9 cellular contexts compared by ENCODE assay signal in the genomic region with DNA sequence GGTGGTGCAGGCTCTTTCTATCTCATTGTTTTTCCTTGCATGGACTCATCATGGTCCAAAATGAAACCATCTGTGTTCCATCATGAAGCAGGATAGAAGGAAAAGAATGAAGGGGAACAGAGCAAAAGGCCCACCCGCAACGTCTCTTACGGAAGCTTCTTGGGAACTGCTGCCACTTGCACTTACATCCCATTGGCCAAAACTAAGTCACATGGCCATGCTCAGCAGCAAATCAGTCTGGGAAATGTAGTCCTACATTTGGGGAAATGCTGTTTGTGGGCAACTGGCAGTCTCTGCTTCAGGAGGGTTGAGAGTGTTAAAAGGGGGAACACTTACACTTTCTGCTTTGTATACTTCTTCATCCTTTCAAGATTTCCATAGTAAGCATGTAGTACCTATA.
A peak's percentile ranks its signal among the peaks of the same experiment; 100 is the strongest.
DNase-seq lines count a peak whose midpoint lies in the region; ATAC-seq and TF ChIP-seq lines count a peak whose summit lies in the region.
"Had no signal": no experiment of that assay in that cellular context is flagged by ENCODE, and none has a peak within 500 bp of the region (broad histone marks: within the 10 kb centered on the region; RNA-seq: fewer than 3 reads in every experiment).

No MANE protein-coding gene starts in this region.

- no peak for TF ChIP-seq RAD21 in Ishikawa (IDR thresholded peaks at IDR 0.05; ENCODE audit: low read depth)

- H3K4me3 ChIP-seq in cardiac fibroblast (replicated peaks in 1 of 2; ENCODE audit: low read depth in 2 of 2, low read length in 2 of 2), result no peak overlapping the region

- DNase-seq in stimulated activated naive CD8-positive, alpha-beta T cell treated with anti-CD3 and anti-CD28 coated beads, Interleukin-15, Interleukin-2, amounts not matched to agents 100 U/mL and 50 U/mL, for 24 hours, result no peak
- DNase-seq in stimulated activated naive CD8-positive, alpha-beta T cell treated with anti-CD3 and anti-CD28 coated beads, Interleukin-15, amount 100 ng/mL, for 72 hours, result no peak
- DNase-seq in cardiac fibroblast (ENCODE audit: low read depth in 2 of 2) (peak; percentile 24 to 44), occipital lobe (lab: John Stamatoyannopoulos, UW) (no peak), DMS114 treated with DMSO at 0.1 percent for 48 hours (lab: John Stamatoyannopoulos, UW; ENCODE audit: unreplicated experiment) (no peak), kidney glomerular epithelial cell (lab: John Stamatoyannopoulos, UW) (no peak)
- DNase-seq: DMS79 had no signal

- peak overlapping the region in 1 of 2 donors; percentile 18 for H3K4me3 Mint-ChIP-seq in stimulated activated naive CD8-positive, alpha-beta T cell treated with anti-CD3 and anti-CD28 coated beads, Interleukin-15, amount 100 ng/mL, for 72 hours

- peak; percentile 32 for ATAC-seq in stimulated activated naive CD8-positive, alpha-beta T cell treated with anti-CD3 and anti-CD28 coated beads, Interleukin-15, Interleukin-2, amounts not matched to agents 100 U/mL and 50 U/mL, for 24 hours
- ATAC-seq in stimulated activated naive CD8-positive, alpha-beta T cell treated with anti-CD3 and anti-CD28 coated beads, Interleukin-15, amount 100 ng/mL, for 72 hours, result no peak
- no peak for ATAC-seq in HG02678 (IDR thresholded peaks at IDR 0.05; ENCODE audit: unreplicated experiment)

- no peaks in the 10 kb centered on the region for H3K9me3 Mint-ChIP-seq in stimulated activated naive CD8-positive, alpha-beta T cell treated with anti-CD3 and anti-CD28 coated beads, Interleukin-15, amount 100 ng/mL, for 72 hours

- no peak for TF ChIP-seq EP300 in Ishikawa (IDR thresholded peaks at IDR 0.05; ENCODE audit: borderline replicate concordance)

- no peak for TF ChIP-seq CTCF in cardiac fibroblast (IDR thresholded peaks at IDR 0.05; ENCODE audit: low read depth, low read length)

- peaks cover 4% of the 10 kb centered on the region for H3K27me3 Mint-ChIP-seq in stimulated activated naive CD8-positive, alpha-beta T cell treated with anti-CD3 and anti-CD28 coated beads, Interleukin-15, amount 100 ng/mL, for 72 hours

- H3K4me1 Mint-ChIP-seq in stimulated activated naive CD8-positive, alpha-beta T cell treated with anti-CD3 and anti-CD28 coated beads, Interleukin-15, amount 100 ng/mL, for 72 hours, result no peaks in the 10 kb centered on the region

- no peak overlapping the region for H3K27ac Mint-ChIP-seq in stimulated activated naive CD8-positive, alpha-beta T cell treated with anti-CD3 and anti-CD28 coated beads, Interleukin-15, amount 100 ng/mL, for 72 hours

TF ChIP-seq in Ishikawa, 13 proteins besides CTCF, POLR2A, EP300 and RAD21:
- no peak for TF ChIP-seq CREB1 (IDR thresholded peaks at IDR 0.05; ENCODE audit: low read depth)
- no peak for TF ChIP-seq TCF12 (IDR thresholded peaks at IDR 0.05; ENCODE audit: low read depth)
- TF ChIP-seq TAF1 (IDR thresholded peaks at IDR 0.05; ENCODE audit: low read depth), result no peak
- no peak for TF ChIP-seq CEBPB (IDR thresholded peaks at IDR 0.05)
- TF ChIP-seq, protein P1, sequence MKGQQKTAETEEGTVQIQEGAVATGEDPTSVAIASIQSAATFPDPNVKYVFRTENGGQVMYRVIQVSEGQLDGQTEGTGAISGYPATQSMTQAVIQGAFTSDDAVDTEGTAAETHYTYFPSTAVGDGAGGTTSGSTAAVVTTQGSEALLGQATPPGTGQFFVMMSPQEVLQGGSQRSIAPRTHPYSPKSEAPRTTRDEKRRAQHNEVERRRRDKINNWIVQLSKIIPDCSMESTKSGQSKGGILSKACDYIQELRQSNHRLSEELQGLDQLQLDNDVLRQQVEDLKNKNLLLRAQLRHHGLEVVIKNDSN (IDR thresholded peaks at IDR 0.05), result peak; percentile 92
- TF ChIP-seq ZBTB7A (IDR thresholded peaks at IDR 0.05; ENCODE audit: low read depth), result no peak

Comparison
In these comparisons a context has a peak if more than half of its experiments do, and no peak if none do; other contexts are left out.
1. DNase-seq: peak in cardiac fibroblast (2 of 2); none in stimulated activated naive CD8-positive, alpha-beta T cell treated with anti-CD3 and anti-CD28 coated beads, Interleukin-15, Interleukin-2, amounts not matched to agents 100 U/mL and 50 U/mL, for 24 hours (single experiment), stimulated activated naive CD8-positive, alpha-beta T cell treated with anti-CD3 and anti-CD28 coated beads, Interleukin-15, amount 100 ng/mL, for 72 hours (0 of 2), occipital lobe (single experiment), DMS114 treated with DMSO at 0.1 percent for 48 hours (single experiment) and kidney glomerular epithelial cell (single experiment).